ENCODE assay signal across 9 cellular contexts in genomic region chr20:17538517-17539170, GRCh38. TPM values are rescaled to one million over a fixed set of nuclear protein-coding genes. Genes with fewer than 3 reads are reported as not detected.
A peak's percentile ranks its signal among the peaks of the same experiment; 100 is the strongest.
DNase-seq lines count a peak whose midpoint lies in the region; ATAC-seq and TF ChIP-seq lines count a peak whose summit lies in the region.
"Had no signal": no experiment of that assay in that cellular context is flagged by ENCODE, and none has a peak within 500 bp of the region (broad histone marks: within the 10 kb centered on the region; RNA-seq: fewer than 3 reads in every experiment).

No MANE protein-coding gene starts in this region.

- intact Hi-C loops in Right ventricle myocardium inferior (cut with DNase I) = loop anchor here (10.0 kb wide), 1 partner anchor 456 kb away; no protein-coding TSS in a partner anchor

- no peak overlapping the region for H3K9ac ChIP-seq in BLaER1

- H3K36me3 ChIP-seq in BLaER1 = no peaks in the 10 kb centered on the region

- peaks cover 30% of the 10 kb centered on the region for H3K4me1 ChIP-seq in BLaER1

- H3K27me3 ChIP-seq in BLaER1 = no peaks in the 10 kb centered on the region

- no peak overlapping the region for H3K4me3 ChIP-seq in BLaER1
- H3K4me3 ChIP-seq: skin epidermis had no signal

- H3K4me2 ChIP-seq in BLaER1 = peak overlapping the region; percentile 19

- no peak overlapping the region for H3K27ac ChIP-seq in BLaER1
- H3K27ac ChIP-seq: skin epidermis had no signal

- H4K20me1 ChIP-seq in BLaER1 = no peaks in the 10 kb centered on the region

- H3K9me3 ChIP-seq in BLaER1 = no peaks in the 10 kb centered on the region

- peak; percentile 34 for DNase-seq in astrocyte of the hippocampus (ENCODE audit: low read depth, low spot score)
- no peak for DNase-seq in inferior parietal cortex (ENCODE audit: extremely low spot score)
- no peak for DNase-seq in Right ventricle myocardium inferior (ENCODE audit: missing footprints)
- no peak for DNase-seq in omental fat pad (ENCODE audit: low spot score)
- no peak for DNase-seq in NCI-H1436 treated with DMSO at 0.1 percent for 48 hours (lab: John Stamatoyannopoulos, UW)

- TF ChIP-seq CTCF in omental fat pad (IDR thresholded peaks at IDR 0.05) = no peak

- ATAC-seq in GM18873 (IDR thresholded peaks at IDR 0.05; ENCODE audit: low FRiP score, unreplicated experiment) (peak; percentile 80), HG03432 (IDR thresholded peaks at IDR 0.05; ENCODE audit: unreplicated experiment) (peak; percentile 85), Right ventricle myocardium inferior (no peak), omental fat pad (ENCODE audit: low FRiP score) (no peak)

RNA-seq across cellular contexts. Expression of gene BFSP1, which starts 7.5 kb away (rescaled TPM):
- total RNA-seq in Right ventricle myocardium inferior (0.57 TPM), omental fat pad (1 to 10 TPM in 2 of 4 donors, under 1 TPM in 2; 0.38 to 2.0 (median 0.98) TPM)

RNA-seq across cellular contexts. Expression of gene DSTN, which starts 31.2 kb away (rescaled TPM):
- total RNA-seq in Right ventricle myocardium inferior = 865 TPM
- total RNA-seq in omental fat pad = 100 to 1,000 TPM; 147 to 228 (median 170) TPM

Comparison
In these comparisons a context has a peak if more than half of its experiments do, and no peak if none do; other contexts are left out.
1. ATAC-seq: peak in GM18873 (single experiment) and HG03432 (single experiment); none in Right ventricle myocardium inferior (single experiment) and omental fat pad (single experiment).